ENCODE assay signal across 16 cellular contexts in the genomic region with DNA sequence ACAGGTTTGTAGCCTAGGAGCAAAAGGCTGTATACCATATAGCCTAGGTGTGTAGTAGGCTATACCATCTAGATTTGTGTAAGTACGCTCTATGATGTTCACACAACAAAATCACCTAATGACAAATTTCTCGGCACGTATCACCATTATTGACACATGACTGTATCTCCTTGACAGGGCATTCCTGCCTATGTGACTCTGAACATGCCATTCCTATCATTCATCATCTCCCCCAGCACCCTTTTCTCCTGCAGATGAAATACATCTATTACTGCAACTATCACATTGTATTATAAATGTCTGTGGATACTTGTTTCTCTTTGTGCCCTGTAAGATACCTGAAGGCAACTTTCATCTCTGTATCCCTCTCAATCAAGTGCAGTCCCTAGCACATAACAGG. TPM values are rescaled to one million over a fixed set of nuclear protein-coding genes. Genes with fewer than 3 reads are reported as not detected.
A peak's percentile ranks its signal among the peaks of the same experiment; 100 is the strongest.
DNase-seq lines count a peak whose midpoint lies in the region; ATAC-seq and TF ChIP-seq lines count a peak whose summit lies in the region.
"Had no signal": no experiment of that assay in that cellular context is flagged by ENCODE, and none has a peak within 500 bp of the region (broad histone marks: within the 10 kb centered on the region; RNA-seq: fewer than 3 reads in every experiment).

No MANE protein-coding gene starts in this region.

- H3K4me1 ChIP-seq in trophoblast cell (ENCODE audit: control insufficient read depth in 1 of 2, insufficient read depth in 2 of 2, low read length in 2 of 2) (peaks cover 3 to 9% of the 10 kb centered on the region in 2 experiments), upper lobe of left lung (peaks cover 0 to 19% (median 8%) of the 10 kb centered on the region in 4 donors)

- no peak for TF ChIP-seq POLR2A in upper lobe of left lung (IDR thresholded peaks at IDR 0.05)

- H3K4me3 ChIP-seq in trophoblast cell (ENCODE audit: low read depth, low read length) (no peak overlapping the region), upper lobe of left lung (no peak overlapping the region)

- DNase-seq in GM03348 (ENCODE audit: low spot score) (peak; percentile 16), RPMI7951 (ENCODE audit: low read depth) (peak; percentile 13), trophoblast cell (peak; percentile 35 to 75), NCI-H1436 treated with DMSO at 0.1 percent for 48 hours (lab: John Stamatoyannopoulos, UW) (no peak), ecto neural progenitor cell (ENCODE audit: low spot score) (no peak), upper lobe of left lung (no peak)
- DNase-seq: activated T-cell treated with anti-CD3 and anti-CD28 coated beads for 4 hours; amniotic stem cell; CD8-positive, alpha-beta T cell; H7; MM.1S; NCI-H2171 treated with DMSO at 0.1 percent for 48 hours had no signal

- H3K9me3 ChIP-seq in trophoblast cell (ENCODE audit: insufficient read depth, low read depth, low read length) (no peaks in the 10 kb centered on the region), upper lobe of left lung (no peaks in the 10 kb centered on the region)

- no peak overlapping the region for H3K27ac ChIP-seq in trophoblast cell (ENCODE audit: low read depth, low read length)
- no peak overlapping the region for H3K27ac ChIP-seq in upper lobe of left lung

- no peak overlapping the region for H2BK5ac ChIP-seq in trophoblast cell (ENCODE audit: low read depth, low read length, poor library complexity)

- no peak overlapping the region for H3K9ac ChIP-seq in trophoblast cell (ENCODE audit: low read length)

- ATAC-seq in esophagus mucosa: peak; percentile 18
- no peak for ATAC-seq in HG03354 (IDR thresholded peaks at IDR 0.05; ENCODE audit: poor library complexity, severe bottlenecking, unreplicated experiment)
- ATAC-seq in upper lobe of left lung (ENCODE audit: low FRiP score in 2 of 2): no peak
- ATAC-seq: activated CD4-positive, CD25-positive, alpha-beta regulatory T cell treated with anti-CD3 and anti-CD28 coated beads, Interleukin-2, amount 50 U/mL, for 24 hours; CD8-positive, alpha-beta T cell; sciatic nerve had no signal

- H3K27me3 ChIP-seq in trophoblast cell (ENCODE audit: insufficient read depth, low read length) (no peaks in the 10 kb centered on the region), upper lobe of left lung (no peaks in the 10 kb centered on the region)

- no peaks in the 10 kb centered on the region for H3K79me1 ChIP-seq in trophoblast cell (ENCODE audit: low read length)

- no peak overlapping the region for H2AK5ac ChIP-seq in trophoblast cell (ENCODE audit: low read length)

- no peak overlapping the region for H2BK120ac ChIP-seq in trophoblast cell (ENCODE audit: insufficient read depth, low read length, poor library complexity)

- TF ChIP-seq CTCF in upper lobe of left lung (IDR thresholded peaks at IDR 0.05): no peak

- H3K36me3 ChIP-seq in trophoblast cell (ENCODE audit: control insufficient read depth in 1 of 2, insufficient read depth in 2 of 2, low read length in 2 of 2): peaks cover 21 to 30% of the 10 kb centered on the region in 2 experiments
- H3K36me3 ChIP-seq in upper lobe of left lung: peaks cover 0 to 45% (median 26%) of the 10 kb centered on the region in 4 donors

- no peak overlapping the region for H3K23ac ChIP-seq in trophoblast cell (ENCODE audit: low read length)

- H3K14ac ChIP-seq in trophoblast cell (ENCODE audit: low read length): no peak overlapping the region

- no peak overlapping the region for H3K18ac ChIP-seq in trophoblast cell (ENCODE audit: low read length)

- H4K91ac ChIP-seq in trophoblast cell (ENCODE audit: low read depth, low read length): no peak overlapping the region

- H2BK12ac ChIP-seq in trophoblast cell (ENCODE audit: low read length): no peak overlapping the region

- no peak overlapping the region for H3K4me2 ChIP-seq in trophoblast cell (ENCODE audit: low read length)

- no peak overlapping the region for H2AFZ ChIP-seq in trophoblast cell (ENCODE audit: insufficient read depth, low read length, poor library complexity)

- WGBS in trophoblast cell (ENCODE audit: extremely low coverage, insufficient coverage, insufficient read length): no CpG with 5 or more reads among the region's 3 CpGs
- WGBS in upper lobe of left lung, 2 donors: 81 to 83% methylated on average over 3 of the region's 3 CpGs

- H4K8ac ChIP-seq in trophoblast cell (ENCODE audit: low read depth, low read length): no peak overlapping the region

- peak overlapping the region; percentile 47 for H3K4ac ChIP-seq in trophoblast cell (ENCODE audit: low read depth, low read length)

- no peak for TF ChIP-seq EP300 in upper lobe of left lung (IDR thresholded peaks at IDR 0.05)

- no peak overlapping the region for H4K12ac ChIP-seq in trophoblast cell (ENCODE audit: low read depth, low read length)

- H3K79me2 ChIP-seq in trophoblast cell (ENCODE audit: control insufficient read depth, insufficient read depth, low read length, poor library complexity): peaks cover 6% of the 10 kb centered on the region

RNA-seq across cellular contexts. Expression of gene TP53BP2, which starts 29.9 kb away (rescaled TPM):
- 19.2 and 23.7 TPM in 2 replicates for total RNA-seq in RPMI7951 (2014; rRNA removed; shearing (Covaris generic))
- total RNA-seq in esophagus mucosa (26.0 TPM), upper lobe of left lung (10 to 100 TPM; 43.0 to 77.5 (median 61.8) TPM)
- polyA plus RNA-seq in trophoblast cell (2013): 56.4 and 57.3 TPM in 2 replicates

Comparison
In these comparisons a context has a peak if more than half of its experiments do, and no peak if none do; other contexts are left out.
1. DNase-seq: peak in GM03348 (single experiment), RPMI7951 (single experiment) and trophoblast cell (2 of 2); none in NCI-H1436 treated with DMSO at 0.1 percent for 48 hours (single experiment), ecto neural progenitor cell (single experiment) and upper lobe of left lung (0 of 2).